Comparison of ENCODE assay signal across 8 cellular contexts in genomic region chr5:126422994-126423788, GRCh38. TPM values are rescaled to one million over a fixed set of nuclear protein-coding genes. Genes with fewer than 3 reads are reported as not detected.
DNase-seq lines count a peak whose midpoint lies in the region; ATAC-seq and TF ChIP-seq lines count a peak whose summit lies in the region.

TSS of gene GRAMD2B (plus strand) at chr5:126423409. CDS start at chr5:126423607, 198 bp downstream.

- intact Hi-C loops in IMR-90 (cut with micrococcal nuclease) = loop anchor here (1.0 to 5.0 kb wide), 3 partner anchors 54 to 116 kb away; no protein-coding TSS in a partner anchor
- intact Hi-C loops in Right ventricle myocardium superior (cut with DNase I) = no loop called here
- intact Hi-C loops in ovary (cut with DNase I) = loop anchor here in 2 of 4 donors (5.0 to 10.0 kb wide), 2 partner anchors 52 to 99 kb away; no protein-coding TSS in a partner anchor

- peak within 1 kb of the TSS; percentile 90 for H3K27ac ChIP-seq in IMR-90 (ENCODE audit: insufficient read depth, low read length)
- peak within 1 kb of the TSS; percentile 70 to 87 for H3K27ac ChIP-seq in ovary
- peak within 1 kb of the TSS; percentile 94 for H3K27ac ChIP-seq in thymus (ENCODE audit: low read depth)

- BruUV-seq in IMR-90 (replicated peaks; lab: Mats Ljungman, UMichigan) = no TSS peak

- H2AK5ac ChIP-seq in IMR-90 (ENCODE audit: low read depth, low read length) = peak within 1 kb of the TSS; percentile 88

- POLR2A ChIA-PET in IMR-90 (lab: Charles Lee; ENCODE audit: unreplicated experiment) = no interaction called here

- H3K18ac ChIP-seq in IMR-90 (ENCODE audit: low read depth, low read length) = peak within 1 kb of the TSS; percentile 72

- 0% methylated on average over 15 of the region's 44 CpGs; no CpG with 5 or more reads in 1 of the 2 experiments for WGBS in IMR-90 (ENCODE audit: extremely low coverage in 2 of 2, insufficient read length in 1 of 2), 2 experiments
- 0% methylated on average over 41 to 44 of the region's 44 CpGs for WGBS in ovary, 3 donors
- WGBS in thymus = 2% methylated on average over 44 of the region's 44 CpGs

- no peaks in the 10 kb centered on the region for H3K27me3 ChIP-seq in IMR-90 (ENCODE audit: control insufficient read depth, insufficient read depth, low read length)
- H3K27me3 ChIP-seq in ovary = no peaks in the 10 kb centered on the region
- no peaks in the 10 kb centered on the region for H3K27me3 ChIP-seq in thymus (ENCODE audit: control insufficient read depth, insufficient read depth)

- dilution Hi-C loops in IMR-90 (cut with HindIII; ENCODE audit: low sequenced_read_pairs, unreplicated experiment) = no loop called here

- no peaks in the 10 kb centered on the region for H3K36me3 ChIP-seq in IMR-90 (ENCODE audit: control insufficient read depth, insufficient read depth, low read length)
- H3K36me3 ChIP-seq in ovary = no peaks in the 10 kb centered on the region
- no peaks in the 10 kb centered on the region for H3K36me3 ChIP-seq in thymus (ENCODE audit: control insufficient read depth, insufficient read depth)

- TF ChIP-seq POLR2A in IMR-90 (IDR thresholded peaks at IDR 0.05; ENCODE audit: low read depth, low read length) (peak; percentile 84), ovary (IDR thresholded peaks at IDR 0.05) (peak; percentile 89)

- no peaks in the 10 kb centered on the region for H3K9me3 ChIP-seq in IMR-90 (ENCODE audit: control insufficient read depth, insufficient read depth, low read length)
- H3K9me3 ChIP-seq in ovary = no peaks in the 10 kb centered on the region
- no peaks in the 10 kb centered on the region for H3K9me3 ChIP-seq in thymus (ENCODE audit: control insufficient read depth)

- TF ChIP-seq EP300 in ovary (IDR thresholded peaks at IDR 0.05) = no peak

- H2BK15ac ChIP-seq in IMR-90 (ENCODE audit: low read depth, low read length) = peak within 1 kb of the TSS; percentile 71; the same call in 2 of the 3 replicates

- peak within 1 kb of the TSS; percentile 89 for H3K23ac ChIP-seq in IMR-90 (ENCODE audit: low read depth, low read length)

- peak within 1 kb of the TSS; percentile 92 for H3K4ac ChIP-seq in IMR-90 (ENCODE audit: low read depth, low read length)

- peak within 1 kb of the TSS; percentile 88 for H2BK5ac ChIP-seq in IMR-90 (ENCODE audit: low read depth, low read length, poor library complexity, severe bottlenecking)

- H3K4me1 ChIP-seq in IMR-90 (ENCODE audit: control insufficient read depth, insufficient read depth, low read length) (peaks cover 3% of the 10 kb centered on the region; the same call in 1 of the 2 replicates), ovary (ENCODE audit: insufficient read depth) (peaks cover 1% of the 10 kb centered on the region), thymus (ENCODE audit: control insufficient read depth, insufficient read depth, low read length) (peaks cover 6% of the 10 kb centered on the region)

- H2BK120ac ChIP-seq in IMR-90 (ENCODE audit: low read depth, low read length) = peak within 1 kb of the TSS; percentile 87

- peak within 1 kb of the TSS; percentile 78 for H4K91ac ChIP-seq in IMR-90 (ENCODE audit: insufficient read depth, low read depth, low read length)

- peak within 1 kb of the TSS; percentile 70 for H4K5ac ChIP-seq in IMR-90 (ENCODE audit: low read depth, low read length)

- peak within 1 kb of the TSS; percentile 35 to 79 for H4K8ac ChIP-seq in IMR-90 (ENCODE audit: low read depth in 2 of 2, low read length in 2 of 2)

- H3K4me3 ChIP-seq in IMR-90 (ENCODE audit: insufficient read depth, low read depth, low read length) = peak within 1 kb of the TSS; percentile 90
- H3K4me3 ChIP-seq in ovary = peak within 1 kb of the TSS; percentile 79
- H3K4me3 ChIP-seq in thymus (ENCODE audit: low read length) = peak within 1 kb of the TSS; percentile 95

- ATAC-seq in GM21515 (IDR thresholded peaks at IDR 0.05; ENCODE audit: unreplicated experiment) = peak; percentile 86
- peak; percentile 98 for ATAC-seq in IMR-90 (ENCODE audit: low read depth)
- peak; percentile 98 for ATAC-seq in Right ventricle myocardium superior (ENCODE audit: poor library complexity)

- CTCF ChIA-PET in IMR-90 (lab: Yijun Ruan, JAX) = interaction anchor here (1.1 to 1.2 kb wide), 2 partner anchors 8 to 57 kb away, joined by 3 read pairs; no protein-coding TSS in a partner anchor

- peak within 1 kb of the TSS; percentile 93 for H3K56ac ChIP-seq in IMR-90 (ENCODE audit: extremely low read depth, insufficient read depth, low read length)

- in situ Hi-C loops in IMR-90 (cut with MboI; ENCODE audit: low sequenced_read_pairs) = no loop called here

- peaks cover 9 to 37% of the 10 kb centered on the region in 2 experiments; a peak in 3 of 4 replicates for H3K79me1 ChIP-seq in IMR-90 (ENCODE audit: low read depth in 1 of 2, low read length in 2 of 2)

- TF ChIP-seq CTCF in IMR-90 (conservative IDR thresholded peaks at IDR 0.05; ENCODE audit: low read depth, low read length) = no peak
- no peak for TF ChIP-seq CTCF in ovary (IDR thresholded peaks at IDR 0.05)

- TF ChIP-seq RAD21 in IMR-90 (IDR thresholded peaks at IDR 0.05; ENCODE audit: low read length) = peak; percentile 24

- DNase-seq in DMS 273 (lab: John Stamatoyannopoulos, UW; ENCODE audit: unreplicated experiment) = peak; percentile 88
- DNase-seq in IMR-90 = peak; percentile 88
- peak; percentile 46 for DNase-seq in SKM-1 (lab: John Stamatoyannopoulos, UW; ENCODE audit: unreplicated experiment)
- peak; percentile 25 for DNase-seq in activated naive CD8-positive, alpha-beta T cell treated with anti-CD3 and anti-CD28 coated beads, Interleukin-2, amount 50 U/mL, for 16 hours (ENCODE audit: low read depth, low spot score)
- DNase-seq in Right ventricle myocardium superior = peak; percentile 91
- peak; percentile 85 to 89 (median 87) for DNase-seq in ovary

- peak within 1 kb of the TSS; percentile 56 for H2BK20ac ChIP-seq in IMR-90 (ENCODE audit: low read depth, low read length)

- H3K14ac ChIP-seq in IMR-90 (replicated peaks; ENCODE audit: low read depth, low read length) = peak within 1 kb of the TSS; percentile 90

- H4K20me1 ChIP-seq in IMR-90 (ENCODE audit: insufficient read depth, low read length) = no peaks in the 10 kb centered on the region

- peak within 1 kb of the TSS; percentile 93 for H3K4me2 ChIP-seq in IMR-90 (ENCODE audit: low read depth, low read length)

- H3K9me1 ChIP-seq in IMR-90 (ENCODE audit: insufficient read depth, low read length) = no peaks in the 10 kb centered on the region

- peak within 1 kb of the TSS; percentile 90 for H3K9ac ChIP-seq in IMR-90 (ENCODE audit: low read depth, low read length)

- peak within 1 kb of the TSS; percentile 88 for H2AK9ac ChIP-seq in IMR-90 (replicated peaks; ENCODE audit: low read depth, low read length, poor library complexity)

- peak within 1 kb of the TSS; percentile 97 for H2AFZ ChIP-seq in IMR-90 (replicated peaks; ENCODE audit: low read length, poor library complexity)

TF ChIP-seq in IMR-90, 13 proteins besides CTCF, POLR2A, EP300 and RAD21:
- TF ChIP-seq USF2 (IDR thresholded peaks at IDR 0.05; ENCODE audit: low read depth, low read length) (no peak), CEBPB (IDR thresholded peaks at IDR 0.05; ENCODE audit: low read depth, low read length) (peak; percentile 88), ELK1 (IDR thresholded peaks at IDR 0.05; ENCODE audit: borderline replicate concordance, low read depth, low read length) (no peak), RCOR1 (IDR thresholded peaks at IDR 0.05; ENCODE audit: insufficient replicate concordance, low read length) (no peak), MXI1 (IDR thresholded peaks at IDR 0.05; ENCODE audit: borderline replicate concordance, low read depth, low read length) (peak; percentile 57; the same call in 1 of the 2 replicates), MAZ (IDR thresholded peaks at IDR 0.05; ENCODE audit: borderline replicate concordance, low read depth, low read length) (peak; percentile 68; the same call in 1 of the 2 replicates), BHLHE40 (IDR thresholded peaks at IDR 0.05; ENCODE audit: low read depth, low read length) (0 out of 2 replicates have a peak, but pooled peaks have one; percentile 3)

RNA-seq across cellular contexts. Expression of gene GRAMD2B, which starts in this region (rescaled TPM):
- total RNA-seq in IMR-90 (2012; rRNA removed) (15.8 and 20.3 TPM in 2 replicates), Right ventricle myocardium superior (25.4 TPM), ovary (10 to 100 TPM; 19.2 to 99.0 (median 32.2) TPM)
- polyA plus RNA-seq in IMR-90 (2012; rRNA removed) (13.9 and 15.6 TPM in 2 replicates), ovary (10 to 100 TPM; 28.4 to 42.5 TPM), thymus (38.4 TPM)
- polyA plus RNA-seq in IMR-90 (2012; cell fraction: cytosol; rRNA removed) = 8.8 and 14.3 TPM in 2 replicates
- 8.5 and 26.6 TPM in 2 replicates for polyA plus RNA-seq in IMR-90 (2012; cell fraction: nucleus; rRNA removed; ENCODE audit: low replicate concordance)

Comparison
In these comparisons a context has a peak if more than half of its experiments do, and no peak if none do; other contexts are left out.
1. Peak in every context shown above with its lines: DNase-seq, ATAC-seq, H3K4me3 ChIP-seq and H3K27ac ChIP-seq.
2. DNase-seq: peak in every context shown above with its lines; median percentile 91 in Right ventricle myocardium superior; 88 in DMS 273; 88 in IMR-90; 87 in ovary; 46 in SKM-1; 25 in activated naive CD8-positive, alpha-beta T cell treated with anti-CD3 and anti-CD28 coated beads, Interleukin-2, amount 50 U/mL, for 16 hours.